ENCODE assay signal across 11 cellular contexts in genomic region chr17:20074489-20074888, GRCh38.
DNase-seq lines count a peak whose midpoint lies in the region; ATAC-seq and TF ChIP-seq lines count a peak whose summit lies in the region.
"Had no signal": no experiment of that assay in that cellular context is flagged by ENCODE, and none has a peak within 500 bp of the region (broad histone marks: within the 10 kb centered on the region; RNA-seq: fewer than 3 reads in every experiment).

No MANE protein-coding gene starts in this region.

- CTCF ChIA-PET in CD4-positive, alpha-beta T cell (lab: Charles Lee): interaction anchor here (0.5 kb wide), 1 partner anchor 222 kb away, joined by 3 read pairs; no protein-coding TSS in a partner anchor

- no peak overlapping the region for H3K9ac ChIP-seq in colonic mucosa (ENCODE audit: low read depth in 2 of 2, low read length in 2 of 2)

- H3K4me1 ChIP-seq in ascending aorta (peaks cover 3 to 39% of the 10 kb centered on the region in 2 donors), colonic mucosa (no peaks in the 10 kb centered on the region)
- H3K4me1 ChIP-seq: Caco-2 had no signal

- no peak for TF ChIP-seq CTCF in CD4-positive, alpha-beta T cell (IDR thresholded peaks at IDR 0.05)
- TF ChIP-seq CTCF in ascending aorta (IDR thresholded peaks at IDR 0.05): no peak
- no peak for TF ChIP-seq CTCF in natural killer cell (IDR thresholded peaks at IDR 0.05)
- no peak for TF ChIP-seq CTCF in colonic mucosa (IDR thresholded peaks at IDR 0.05)

- H3K27ac ChIP-seq in CD4-positive, alpha-beta T cell (ENCODE audit: low read depth, low read length): no peak overlapping the region
- H3K27ac ChIP-seq in ascending aorta (peak overlapping the region; percentile 66 to 82), colonic mucosa (no peak overlapping the region)

- H3K4me1 Mint-ChIP-seq in CD4-positive, alpha-beta T cell (ENCODE audit: low read depth): peaks cover 17% of the 10 kb centered on the region
- peaks cover 48 to 58% of the 10 kb centered on the region in 2 donors for H3K4me1 Mint-ChIP-seq in natural killer cell

- H3K4me3 Mint-ChIP-seq in CD4-positive, alpha-beta T cell: peak overlapping the region; percentile 55
- peak overlapping the region; percentile 93 for H3K4me3 Mint-ChIP-seq in natural killer cell
- H3K4me3 Mint-ChIP-seq: activated naive CD4-positive, alpha-beta T cell treated with anti-CD3 and anti-CD28 coated beads for 36 hours had no signal

- peaks cover 4% of the 10 kb centered on the region for H3K27me3 Mint-ChIP-seq in CD4-positive, alpha-beta T cell
- no peaks in the 10 kb centered on the region for H3K27me3 Mint-ChIP-seq in natural killer cell (ENCODE audit: low read depth in 2 of 2)

- ATAC-seq in CD4-positive, alpha-beta T cell (ENCODE audit: poor library complexity): no peak
- peak; percentile 47 for ATAC-seq in HG03432 (IDR thresholded peaks at IDR 0.05; ENCODE audit: unreplicated experiment)
- peak in 1 of 3 donors; percentile 23 for ATAC-seq in natural killer cell

- POLR2A ChIA-PET in CD4-positive, alpha-beta T cell (lab: Charles Lee): no interaction called here

- H3K36me3 Mint-ChIP-seq in CD4-positive, alpha-beta T cell (ENCODE audit: low read depth): no peaks in the 10 kb centered on the region
- H3K36me3 Mint-ChIP-seq in natural killer cell: no peaks in the 10 kb centered on the region

- H3K9me3 ChIP-seq in CD4-positive, alpha-beta T cell (ENCODE audit: control insufficient read depth, low read length): no peaks in the 10 kb centered on the region
- H3K9me3 ChIP-seq in ascending aorta (no peaks in the 10 kb centered on the region), colonic mucosa (no peaks in the 10 kb centered on the region)
- H3K9me3 ChIP-seq: Caco-2 had no signal

- H3K36me3 ChIP-seq in ascending aorta (no peaks in the 10 kb centered on the region), colonic mucosa (no peaks in the 10 kb centered on the region)

- intact Hi-C loops in CD4-positive, alpha-beta T cell (cut with DNase I, micrococcal nuclease): no loop called here
- intact Hi-C loops in ascending aorta (cut with DNase I): no loop called here
- intact Hi-C loops in natural killer cell (cut with micrococcal nuclease): no loop called here
- intact Hi-C loops in colonic mucosa (cut with DNase I): no loop called here

- DNase-seq in CD4-positive, alpha-beta T cell: no peak
- DNase-seq in ascending aorta (ENCODE audit: low spot score in 2 of 2): no peak
- no peak for DNase-seq in natural killer cell
- no peak for DNase-seq in NCI-H82 (lab: John Stamatoyannopoulos, UW)
- no peak for DNase-seq in colonic mucosa
- no peak for DNase-seq in stimulated activated CD4-positive, alpha-beta T cell treated with anti-CD3 and anti-CD28 coated beads, Interleukin-4, amount 100 ng/mL, for 4 hours
- no peak for DNase-seq in NCI-H526 treated with DMSO at 0.1 percent for 48 hours (lab: John Stamatoyannopoulos, UW)
- DNase-seq: activated naive CD4-positive, alpha-beta T cell treated with anti-CD3 and anti-CD28 coated beads for 36 hours; Caco-2 had no signal

- no peaks in the 10 kb centered on the region for H3K27me3 ChIP-seq in CD4-positive, alpha-beta T cell (ENCODE audit: control insufficient read depth, insufficient read depth, low read length)
- H3K27me3 ChIP-seq in ascending aorta (no peaks in the 10 kb centered on the region), colonic mucosa (no peaks in the 10 kb centered on the region)

- no peaks in the 10 kb centered on the region for H3K9me3 Mint-ChIP-seq in CD4-positive, alpha-beta T cell
- H3K9me3 Mint-ChIP-seq in natural killer cell: no peaks in the 10 kb centered on the region
- H3K9me3 Mint-ChIP-seq: activated naive CD4-positive, alpha-beta T cell treated with anti-CD3 and anti-CD28 coated beads for 36 hours had no signal

- peak overlapping the region; percentile 21 to 57 for H3K4me3 ChIP-seq in ascending aorta
- no peak overlapping the region for H3K4me3 ChIP-seq in colonic mucosa

- H3K27ac Mint-ChIP-seq in CD4-positive, alpha-beta T cell: no peak overlapping the region
- H3K27ac Mint-ChIP-seq in natural killer cell: peak overlapping the region; percentile 77 to 89
- H3K27ac Mint-ChIP-seq: activated naive CD4-positive, alpha-beta T cell treated with anti-CD3 and anti-CD28 coated beads for 36 hours; progenitor cell of endocrine pancreas had no signal

Comparison
In these comparisons a context has a peak if more than half of its experiments do, and no peak if none do; other contexts are left out.
1. H3K27ac ChIP-seq: peak in ascending aorta (2 of 2); none in CD4-positive, alpha-beta T cell (single experiment) and colonic mucosa (single experiment).